ENCODE assay signal across 11 cellular contexts in the genomic region with DNA sequence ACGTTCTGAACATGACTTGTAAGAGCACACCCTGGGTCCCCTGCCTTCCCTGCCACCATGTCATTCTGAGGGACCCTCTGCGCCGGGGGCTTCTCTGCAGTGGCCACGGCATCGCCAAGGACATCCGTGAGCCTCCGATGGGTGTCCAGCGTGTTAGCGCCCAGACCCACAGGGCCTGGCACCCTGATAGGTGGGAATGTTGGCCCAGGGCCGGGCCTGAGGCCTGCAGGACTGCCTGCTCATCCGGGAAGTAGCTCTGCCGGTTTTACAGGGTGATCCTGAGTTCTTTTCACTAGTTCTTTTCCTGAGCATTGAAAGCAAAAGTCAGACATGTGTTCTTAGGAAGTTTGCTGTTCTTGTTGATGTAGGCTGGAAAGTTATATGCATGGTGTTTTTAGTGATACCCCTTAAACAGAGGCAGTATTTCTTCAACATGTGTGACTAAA. TPM values are rescaled to one million over a fixed set of nuclear protein-coding genes. Genes with fewer than 3 reads are reported as not detected.
DNase-seq lines count a peak whose midpoint lies in the region; ATAC-seq, FAIRE-seq and TF ChIP-seq lines count a peak whose summit lies in the region.
"Had no signal": no experiment of that assay in that cellular context is flagged by ENCODE, and none has a peak within 500 bp of the region (broad histone marks: within the 10 kb centered on the region; RNA-seq: fewer than 3 reads in every experiment).

No MANE protein-coding gene starts in this region.

- BruUV-seq in endothelial cell of umbilical vein (replicated peaks; lab: Mats Ljungman, UMichigan) = no TSS peak

- H3K9me3 Mint-ChIP-seq in T-helper 2 cell treated with Interferon-gamma antibody and Interleukin-4, amounts not matched to agents 5 μg/mL and 100 μg/mL, for 36 hours = no peaks in the 10 kb centered on the region

- no peak overlapping the region for H2AFZ ChIP-seq in endothelial cell of umbilical vein (ENCODE audit: low read depth, low read length)

- ATAC-seq in GM18519 (IDR thresholded peaks at IDR 0.05; ENCODE audit: low FRiP score, unreplicated experiment) = no peak
- no peak for ATAC-seq in left colon

- H3K36me3 Mint-ChIP-seq in T-helper 2 cell treated with Interferon-gamma antibody and Interleukin-4, amounts not matched to agents 5 μg/mL and 100 μg/mL, for 36 hours (ENCODE audit: low read depth) = peaks cover 82% of the 10 kb centered on the region

- no peak for TF ChIP-seq CTCF in endothelial cell of umbilical vein (IDR thresholded peaks at IDR 0.05; ENCODE audit: extremely low read depth in 1 of 2, insufficient read depth in 1 of 2, low read depth in 1 of 2, low read length in 2 of 2)

- peaks cover 25% of the 10 kb centered on the region for H3K4me1 Mint-ChIP-seq in T-helper 2 cell treated with Interferon-gamma antibody and Interleukin-4, amounts not matched to agents 5 μg/mL and 100 μg/mL, for 36 hours (ENCODE audit: low read depth)

- peak overlapping the region; percentile 46 for H3K4me2 ChIP-seq in endothelial cell of umbilical vein (ENCODE audit: insufficient read depth, low read length)

- H3K27me3 ChIP-seq in endothelial cell of umbilical vein (ENCODE audit: control insufficient read depth in 2 of 2, insufficient read depth in 2 of 2, low read length in 2 of 2) = no peaks in the 10 kb centered on the region
- H3K27me3 ChIP-seq: upper lobe of left lung had no signal

- no peak for TF ChIP-seq POLR2A in endothelial cell of umbilical vein (IDR thresholded peaks at IDR 0.05; ENCODE audit: low read depth, low read length)

- H3K27ac ChIP-seq in SK-N-MC (peak overlapping the region; percentile 75), endothelial cell of umbilical vein (ENCODE audit: insufficient read depth, low read depth, low read length) (peak overlapping the region; percentile 91), skin epidermis (peak overlapping the region in 11 of 21 experiments; percentile 2 to 81 (median 53))
- H3K27ac ChIP-seq: WERI-Rb-1 had no signal

- H4K20me1 ChIP-seq in endothelial cell of umbilical vein (replicated peaks; ENCODE audit: control insufficient read depth, extremely low read depth, insufficient read depth, low read length) = no peaks in the 10 kb centered on the region

- no peak for FAIRE-seq in endothelial cell of umbilical vein (lab: Jason Lieb, UNC)

- peaks cover 11% of the 10 kb centered on the region for H3K79me2 ChIP-seq in endothelial cell of umbilical vein (ENCODE audit: control insufficient read depth, insufficient read depth, low read length)

- 0 out of 2 replicates have a peak overlapping the region, but pooled peaks have one; percentile 36 for H3K4me3 ChIP-seq in SK-N-MC
- H3K4me3 ChIP-seq in endothelial cell of umbilical vein (replicated peaks in 1 of 3; ENCODE audit: insufficient read depth in 1 of 3, low read depth in 1 of 3, low read length in 3 of 3) = no peak overlapping the region
- no peak overlapping the region for H3K4me3 ChIP-seq in skin epidermis
- H3K4me3 ChIP-seq: upper lobe of left lung had no signal

- H3K9me3 ChIP-seq in SK-N-MC (ENCODE audit: low read depth, low read length) (no peaks in the 10 kb centered on the region), endothelial cell of umbilical vein (replicated peaks; ENCODE audit: control insufficient read depth, insufficient read depth, low read length) (no peaks in the 10 kb centered on the region)
- H3K9me3 ChIP-seq: upper lobe of left lung had no signal

- peak overlapping the region; percentile 88 for H3K27ac Mint-ChIP-seq in T-helper 2 cell treated with Interferon-gamma antibody and Interleukin-4, amounts not matched to agents 5 μg/mL and 100 μg/mL, for 36 hours

- H3K4me1 ChIP-seq in endothelial cell of umbilical vein (ENCODE audit: control insufficient read depth, extremely low read depth, insufficient read depth, low read length) = peaks cover 11% of the 10 kb centered on the region

- POLR2A ChIA-PET in endothelial cell of umbilical vein (lab: Charles Lee) = no interaction called here

- H3K9me1 ChIP-seq in endothelial cell of umbilical vein (replicated peaks; ENCODE audit: control insufficient read depth, extremely low read depth, insufficient read depth, low read length) = no peaks in the 10 kb centered on the region

- dilution Hi-C loops in endothelial cell of umbilical vein (cut with MboI; ENCODE audit: extremely low pct_ligation_motif_present, low sequenced_read_pairs) = no loop called here

- H3K36me3 ChIP-seq in SK-N-MC (ENCODE audit: insufficient read depth, low read length) (peaks cover 13% of the 10 kb centered on the region), endothelial cell of umbilical vein (ENCODE audit: control insufficient read depth in 2 of 2, extremely low read depth in 1 of 2, insufficient read depth in 2 of 2, low read length in 2 of 2) (peaks cover 10 to 37% of the 10 kb centered on the region in 2 experiments)
- H3K36me3 ChIP-seq: WERI-Rb-1 had no signal

- H3K27me3 Mint-ChIP-seq in T-helper 2 cell treated with Interferon-gamma antibody and Interleukin-4, amounts not matched to agents 5 μg/mL and 100 μg/mL, for 36 hours (ENCODE audit: low read depth) = no peaks in the 10 kb centered on the region

- DNase-seq in T-helper 2 cell treated with Interferon-gamma antibody and Interleukin-4, amounts not matched to agents 5 μg/mL and 100 μg/mL, for 36 hours (ENCODE audit: low spot score) = no peak
- DNase-seq in T-helper 2 cell (no peak), SK-N-MC (ENCODE audit: low read depth, low spot score) (no peak), endothelial cell of umbilical vein (ENCODE audit: low read depth, low spot score) (no peak), SHP77 (lab: John Stamatoyannopoulos, UW) (no peak), left colon (no peak)
- DNase-seq: NCI-H2081 treated with DMSO at 0.1 percent for 48 hours had no signal

- CTCF ChIA-PET in endothelial cell of umbilical vein (lab: Charles Lee) = interaction anchor here (0.5 to 2.1 kb wide), 9 partner anchors 8 to 1933 kb away, joined by 3 to 30 read pairs (median 4); no protein-coding TSS in a partner anchor

- peak overlapping the region; percentile 37 for H3K9ac ChIP-seq in SK-N-MC (ENCODE audit: insufficient read length)
- H3K9ac ChIP-seq in endothelial cell of umbilical vein (replicated peaks; ENCODE audit: extremely low read depth, insufficient read depth, low read length) = peak overlapping the region; percentile 45

- peak overlapping the region; percentile 65 for H3K4me3 Mint-ChIP-seq in T-helper 2 cell treated with Interferon-gamma antibody and Interleukin-4, amounts not matched to agents 5 μg/mL and 100 μg/mL, for 36 hours

- intact Hi-C loops in endothelial cell of umbilical vein (cut with micrococcal nuclease) (loop anchor here (1.0 kb wide), 1 partner anchor 1933 kb away; no protein-coding TSS in a partner anchor), left colon (cut with DNase I, micrococcal nuclease) (no loop called here)

TF ChIP-seq in endothelial cell of umbilical vein, 7 proteins besides CTCF, POLR2A, EP300 and RAD21:
- TF ChIP-seq JUN (IDR thresholded peaks at IDR 0.05; ENCODE audit: borderline replicate concordance, insufficient read depth, insufficient read length, low read depth) (no peak), GATA2 (IDR thresholded peaks at IDR 0.05; ENCODE audit: insufficient read depth, insufficient read length, low read depth, low read length) (no peak), MYC (IDR thresholded peaks at IDR 0.05; ENCODE audit: low read depth, low read length) (no peak), EZH2 (IDR thresholded peaks at IDR 0.05; ENCODE audit: borderline replicate concordance, low read depth, low read length, severe bottlenecking) (no peak), MAX (IDR thresholded peaks at IDR 0.05; ENCODE audit: insufficient read depth, insufficient read length) (no peak), POLR2AphosphoS5 (IDR thresholded peaks at IDR 0.05; ENCODE audit: insufficient read depth, low read depth, low read length) (no peak), FOS (IDR thresholded peaks at IDR 0.05; ENCODE audit: borderline replicate concordance, insufficient read depth, low read length) (no peak)

RNA-seq across cellular contexts. Expression of gene WDR37, which starts 54.5 kb away (rescaled TPM):
- total RNA-seq in endothelial cell of umbilical vein (25.5 and 26.4 TPM in 2 replicates), left colon (10 to 100 TPM; 16.9 to 20.0 TPM)
- polyA plus RNA-seq in endothelial cell of umbilical vein = 19.5 and 21.7 TPM in 2 replicates
- 16.8 and 17.3 TPM in 2 replicates for polyA plus RNA-seq in endothelial cell of umbilical vein (2011; cell fraction: cytosol; rRNA removed)
- 38.3 and 39.8 TPM in 2 replicates for polyA plus RNA-seq in endothelial cell of umbilical vein (2011; cell fraction: nucleus; rRNA removed)
- 17.1 and 18.3 TPM in 2 replicates for polyA plus RNA-seq in endothelial cell of umbilical vein (2012)
- 35.7 and 37.4 TPM in 2 replicates for polyA minus RNA-seq in endothelial cell of umbilical vein
- 5.9 TPM for polyA minus RNA-seq in endothelial cell of umbilical vein (2011; cell fraction: cytosol; rRNA and poly(A)+ RNA removed)
- 23.9 and 32.2 TPM in 2 replicates for polyA minus RNA-seq in endothelial cell of umbilical vein (2011; cell fraction: nucleus; rRNA and poly(A)+ RNA removed)
